ENCODE assay signal across 18 cellular contexts in the genomic region with DNA sequence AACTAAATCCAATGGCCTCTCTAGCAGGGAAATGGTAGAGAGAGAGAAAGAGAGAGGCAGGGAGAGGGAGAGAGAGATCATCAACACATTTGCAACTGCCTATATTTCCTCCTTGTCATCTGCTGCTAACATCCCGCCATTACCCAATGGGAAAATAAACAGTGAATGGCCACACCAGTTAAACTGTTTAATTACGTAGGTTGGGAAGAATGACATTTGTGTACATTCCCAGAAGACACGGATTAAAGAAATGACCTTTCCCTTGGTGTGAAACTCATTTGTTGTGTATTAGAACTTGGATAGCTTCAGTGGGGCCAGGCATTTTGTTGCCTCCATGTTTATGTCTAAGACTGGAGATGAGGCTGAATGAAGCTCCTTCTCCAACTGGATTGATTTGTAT.
DNase-seq lines count a peak whose midpoint lies in the region; ATAC-seq, FAIRE-seq and TF ChIP-seq lines count a peak whose summit lies in the region.
"Had no signal": no experiment of that assay in that cellular context is flagged by ENCODE, and none has a peak within 500 bp of the region (broad histone marks: within the 10 kb centered on the region; RNA-seq: fewer than 3 reads in every experiment).

No MANE protein-coding gene starts in this region.

- H3K27me3 ChIP-seq in SJSA1 (replicated peaks) (no peaks in the 10 kb centered on the region), H1 (replicated peaks in 1 of 4; ENCODE audit: control insufficient read depth in 3 of 4, extremely low read depth in 1 of 4, insufficient read depth in 3 of 4, low read length in 3 of 4) (no peaks in the 10 kb centered on the region), mesenchymal stem cell (ENCODE audit: control insufficient read depth in 1 of 2, insufficient read depth in 1 of 2, low read length in 2 of 2) (peaks cover 0 to 5% of the 10 kb centered on the region in 2 experiments), tibial nerve (peaks cover 0 to 7% of the 10 kb centered on the region in 2 donors)

- no peak overlapping the region for H2BK15ac ChIP-seq in H1 (ENCODE audit: low read length)
- no peak overlapping the region for H2BK15ac ChIP-seq in mesenchymal stem cell (ENCODE audit: low read depth, poor library complexity, severe bottlenecking)

- H3K56ac ChIP-seq in H1 (replicated peaks; ENCODE audit: insufficient read length, low read depth, low read length), result no peak overlapping the region

- H4K91ac ChIP-seq in H1 (replicated peaks; ENCODE audit: insufficient read length, low read length) (no peak overlapping the region), mesenchymal stem cell (ENCODE audit: low read length) (no peak overlapping the region)

- H2BK12ac ChIP-seq in H1 (ENCODE audit: low read depth, low read length) (no peak overlapping the region), mesenchymal stem cell (ENCODE audit: low read length in 2 of 2) (no peak overlapping the region)

- no peaks in the 10 kb centered on the region; the same call in 1 of the 2 replicates for H3K23me2 ChIP-seq in H1 (ENCODE audit: low read depth, low read length)

- H3K14ac ChIP-seq in H1 (ENCODE audit: insufficient read length) (no peak overlapping the region), mesenchymal stem cell (ENCODE audit: low read length in 2 of 2) (no peak overlapping the region)

- H4K20me1 ChIP-seq in H1 (replicated peaks in 1 of 2; ENCODE audit: control insufficient read depth in 1 of 2, insufficient read depth in 2 of 2, low read length in 2 of 2), result no peaks in the 10 kb centered on the region

- H3K4me2 ChIP-seq in H1 (ENCODE audit: insufficient read depth in 1 of 2, low read depth in 2 of 2, low read length in 2 of 2) (no peak overlapping the region), mesenchymal stem cell (ENCODE audit: low read length, poor library complexity, severe bottlenecking) (no peak overlapping the region)

- H3K4me1 ChIP-seq in SJSA1 (replicated peaks) (peaks cover 19% of the 10 kb centered on the region), H1 (replicated peaks in 1 of 4; ENCODE audit: control insufficient read depth in 3 of 4, insufficient read depth in 4 of 4, low read length in 3 of 4) (peaks cover 0 to 3% (median 0%) of the 10 kb centered on the region in 4 experiments; a peak in 1 of 7 replicates), mesenchymal stem cell (ENCODE audit: control insufficient read depth, insufficient read depth, low read depth, low read length) (peaks cover 2% of the 10 kb centered on the region), tibial nerve (no peaks in the 10 kb centered on the region)

- H3K9ac ChIP-seq in H1 (replicated peaks in 1 of 4; ENCODE audit: extremely low read depth in 1 of 4, low read depth in 3 of 4, low read length in 3 of 4) (no peak overlapping the region), mesenchymal stem cell (ENCODE audit: low read length) (no peak overlapping the region)

- no peak overlapping the region for H2BK20ac ChIP-seq in H1 (ENCODE audit: low read length)

- peak in 1 of 2 experiments; percentile 77 for DNase-seq in SJSA1 (ENCODE audit: low read depth in 1 of 2, low spot score in 2 of 2)
- no peak for DNase-seq in H1 (ENCODE audit: low read depth in 1 of 2, low spot score in 2 of 2)
- DNase-seq in mesenchymal stem cell, result peak; percentile 85
- DNase-seq in tibial nerve (ENCODE audit: low spot score in 2 of 2), result no peak
- no peak for DNase-seq in Right ventricle myocardium superior
- no peak for DNase-seq in T-helper 1 cell
- DNase-seq: CD8-positive, alpha-beta T cell; COR-L47; DMS153; DMS79 treated with DMSO at 0.1 percent for 48 hours; EL; H7; KBM-7 had no signal

- H3K23ac ChIP-seq in H1 (ENCODE audit: insufficient read length), result no peak overlapping the region
- no peak overlapping the region for H3K23ac ChIP-seq in mesenchymal stem cell (ENCODE audit: low read length in 2 of 2)

- H3K27ac ChIP-seq in SJSA1, result peak overlapping the region; percentile 91
- H3K27ac ChIP-seq in H1 (ENCODE audit: low read depth, low read length), result no peak overlapping the region
- H3K27ac ChIP-seq in mesenchymal stem cell (ENCODE audit: low read length, poor library complexity, severe bottlenecking), result no peak overlapping the region
- no peak overlapping the region for H3K27ac ChIP-seq in tibial nerve
- H3K27ac ChIP-seq: HL-60 had no signal

- H3K4ac ChIP-seq in H1 (replicated peaks; ENCODE audit: insufficient read length, low read depth, low read length) (no peak overlapping the region), mesenchymal stem cell (ENCODE audit: low read depth in 1 of 2, low read length in 2 of 2) (no peak overlapping the region)

- H3K18ac ChIP-seq in H1 (ENCODE audit: extremely low read depth, low read length) (no peak overlapping the region), mesenchymal stem cell (ENCODE audit: low read depth in 1 of 2, low read length in 2 of 2) (peak overlapping the region in 1 of 2 experiments; percentile 80)

- H3K79me2 ChIP-seq in H1 (ENCODE audit: control insufficient read depth in 1 of 2, insufficient read depth in 2 of 2, low read length in 2 of 2), result no peaks in the 10 kb centered on the region

- FAIRE-seq in H1 (lab: Jason Lieb, UNC), result peak; percentile 7
- FAIRE-seq: D721Med, G401.6, GM12891 had no signal

- H4K5ac ChIP-seq in H1 (ENCODE audit: insufficient read length, low read depth, low read length), result no peak overlapping the region

- TF ChIP-seq RAD21 in H1 (IDR thresholded peaks at IDR 0.05 in 1 of 2, conservative IDR thresholded peaks at IDR 0.05 in 1 of 2; ENCODE audit: low read depth in 2 of 2, low read length in 2 of 2), result no peak

- TF ChIP-seq EP300 in H1 (IDR thresholded peaks at IDR 0.05; ENCODE audit: borderline replicate concordance in 1 of 2, low read depth in 2 of 2, low read length in 2 of 2), result no peak
- no peak for TF ChIP-seq EP300 in tibial nerve (IDR thresholded peaks at IDR 0.05)

- no peak overlapping the region for H3K4me3 ChIP-seq in SJSA1
- no peak overlapping the region for H3K4me3 ChIP-seq in H1 (ENCODE audit: extremely low read depth in 1 of 4, insufficient read depth in 2 of 4, low read depth in 3 of 4, low read length in 4 of 4)
- H3K4me3 ChIP-seq in mesenchymal stem cell (ENCODE audit: insufficient read depth in 1 of 2, low read depth in 1 of 2, low read length in 2 of 2), result no peak overlapping the region
- H3K4me3 ChIP-seq in tibial nerve, result no peak overlapping the region

- no peak for ATAC-seq in HG03432 (IDR thresholded peaks at IDR 0.05; ENCODE audit: unreplicated experiment)
- no peak for ATAC-seq in Right ventricle myocardium superior (ENCODE audit: poor library complexity)
- ATAC-seq: CD8-positive, alpha-beta T cell had no signal

- H3K36me3 ChIP-seq in SJSA1, result no peaks in the 10 kb centered on the region
- H3K36me3 ChIP-seq in H1 (ENCODE audit: control insufficient read depth in 2 of 4, insufficient read depth in 4 of 4, low read length in 3 of 4), result no peaks in the 10 kb centered on the region
- H3K36me3 ChIP-seq in mesenchymal stem cell (ENCODE audit: control insufficient read depth in 1 of 2, insufficient read depth in 2 of 2, low read depth in 1 of 2, low read length in 2 of 2), result no peaks in the 10 kb centered on the region
- H3K36me3 ChIP-seq in tibial nerve, result no peaks in the 10 kb centered on the region

- intact Hi-C loops in Right ventricle myocardium superior (cut with DNase I), result no loop called here

- H4K8ac ChIP-seq in H1 (ENCODE audit: extremely low read depth, insufficient read depth, low read length) (no peak overlapping the region), mesenchymal stem cell (ENCODE audit: low read length) (no peak overlapping the region)

- no peak for TF ChIP-seq CTCF in H1 (IDR thresholded peaks at IDR 0.05; ENCODE audit: control extremely low read depth in 1 of 3, insufficient read depth in 1 of 3, low read depth in 1 of 3, low read length in 3 of 3)
- TF ChIP-seq CTCF in tibial nerve (IDR thresholded peaks at IDR 0.05), result no peak

- H2AFZ ChIP-seq in H1 (ENCODE audit: low read length) (no peak overlapping the region), mesenchymal stem cell (ENCODE audit: low read depth, low read length) (no peak overlapping the region)

- H2BK5ac ChIP-seq in H1 (ENCODE audit: low read depth, low read length) (no peak overlapping the region), mesenchymal stem cell (ENCODE audit: low read depth, low read length, poor library complexity, severe bottlenecking) (no peak overlapping the region)

- CTCF ChIA-PET in H1 (lab: Charles Lee; ENCODE audit: partially characterized antibody), result no interaction called here

- POLR2A ChIA-PET in H1 (lab: Charles Lee; ENCODE audit: partially characterized antibody), result no interaction called here

- H2BK120ac ChIP-seq in H1 (replicated peaks; ENCODE audit: low read depth, low read length), result no peak overlapping the region
- no peak overlapping the region for H2BK120ac ChIP-seq in mesenchymal stem cell (ENCODE audit: low read depth, low read length)

- H3K9me3 ChIP-seq in SJSA1 (replicated peaks) (no peaks in the 10 kb centered on the region), H1 (ENCODE audit: insufficient read depth in 2 of 2, low read depth in 1 of 2, low read length in 1 of 2) (no peaks in the 10 kb centered on the region), mesenchymal stem cell (ENCODE audit: control insufficient read depth, low read length) (no peaks in the 10 kb centered on the region), tibial nerve (no peaks in the 10 kb centered on the region)

- 89% methylated on average over 3 of the region's 3 CpGs; no CpG with 5 or more reads in 1 of the 2 experiments for WGBS in H1 (ENCODE audit: extremely low coverage in 1 of 2, insufficient coverage in 1 of 2, insufficient read length in 1 of 2, insufficient replicate concordance in 2 of 2, low coverage in 1 of 2, low lambda C conversion rate in 2 of 2, missing lambda C conversion rate in 1 of 2), 2 experiments
- 16% methylated on average over 2 of the region's 3 CpGs for WGBS in mesenchymal stem cell
- WGBS in tibial nerve, 2 donors, result 69 to 72% methylated on average over 3 of the region's 3 CpGs

- no peak overlapping the region for H2AK5ac ChIP-seq in H1 (ENCODE audit: low read depth, low read length)
- no peak overlapping the region for H2AK5ac ChIP-seq in mesenchymal stem cell (ENCODE audit: low read length, severe bottlenecking)

- no peak for TF ChIP-seq POLR2A in H1 (IDR thresholded peaks at IDR 0.05; ENCODE audit: control extremely low read depth in 1 of 2, low read depth in 2 of 2, low read length in 2 of 2)
- TF ChIP-seq POLR2A in tibial nerve (IDR thresholded peaks at IDR 0.05), result no peak

- H3K79me1 ChIP-seq in H1 (ENCODE audit: low read depth, low read length), result no peaks in the 10 kb centered on the region
- H3K79me1 ChIP-seq in mesenchymal stem cell (replicated peaks; ENCODE audit: low read length, poor library complexity, severe bottlenecking), result no peaks in the 10 kb centered on the region

TF ChIP-seq in H1, 55 proteins besides CTCF, POLR2A, EP300 and RAD21:
- no peak for TF ChIP-seq SP1 (IDR thresholded peaks at IDR 0.05; ENCODE audit: low read depth, low read length)
